ENCODE assay signal across 24 cellular contexts in the genomic region with DNA sequence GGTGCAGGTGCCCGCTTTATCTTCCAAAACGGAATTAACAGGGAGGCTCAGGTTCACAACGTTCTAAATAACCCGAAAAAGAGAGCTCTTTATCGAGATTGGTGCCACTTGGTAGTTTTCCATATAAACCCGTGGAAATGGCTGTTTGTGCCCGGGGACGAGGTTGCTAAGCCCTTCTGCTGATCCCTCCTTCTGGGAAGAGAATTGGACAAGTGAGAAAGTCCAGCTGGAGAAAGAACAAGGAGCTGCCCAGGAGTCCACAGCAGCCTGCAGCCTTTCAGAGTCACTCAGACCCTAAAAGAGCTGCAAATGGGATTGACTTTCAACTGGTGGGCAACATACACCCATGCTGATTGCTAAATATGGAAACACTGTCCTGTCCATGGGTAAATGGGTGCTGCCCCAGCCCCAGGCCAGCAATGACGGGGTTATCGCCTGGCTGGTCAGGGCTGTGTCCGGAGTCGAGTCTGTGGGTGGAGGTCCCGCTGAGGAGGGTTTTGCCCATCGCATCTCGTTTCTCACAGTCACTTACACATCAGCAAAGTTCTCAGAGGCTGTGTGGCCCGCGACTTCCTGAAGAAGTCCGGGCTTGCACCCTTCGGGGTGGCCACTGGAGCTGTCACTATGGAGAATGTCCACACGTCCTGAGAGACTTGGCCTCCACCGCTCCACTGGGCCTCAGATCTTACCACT. TPM values are rescaled to one million over a fixed set of nuclear protein-coding genes. Genes with fewer than 3 reads are reported as not detected.
DNase-seq lines count a peak whose midpoint lies in the region; ATAC-seq and TF ChIP-seq lines count a peak whose summit lies in the region.
"Had no signal": no experiment of that assay in that cellular context is flagged by ENCODE, and none has a peak within 500 bp of the region (broad histone marks: within the 10 kb centered on the region; RNA-seq: fewer than 3 reads in every experiment).

No MANE protein-coding gene starts in this region.

- H2BK20ac ChIP-seq in IMR-90 (ENCODE audit: low read depth, low read length): peak overlapping the region; percentile 62

- H3K9me1 ChIP-seq in IMR-90 (ENCODE audit: insufficient read depth, low read length): peaks cover 9% of the 10 kb centered on the region

- 0 out of 2 replicates have a peak overlapping the region, but pooled peaks have one; percentile 18 for H3K23ac ChIP-seq in IMR-90 (ENCODE audit: low read depth, low read length)

- H3K79me1 ChIP-seq in IMR-90 (ENCODE audit: low read depth in 1 of 2, low read length in 2 of 2): peaks cover 3 to 7% of the 10 kb centered on the region in 2 experiments; a peak in 1 of 4 replicates

- peak overlapping the region; percentile 18; the same call in 1 of the 2 replicates for H3K18ac ChIP-seq in IMR-90 (ENCODE audit: low read depth, low read length)

- no peak overlapping the region for H3K4me3 ChIP-seq in IMR-90 (ENCODE audit: insufficient read depth, low read depth, low read length)
- no peak overlapping the region for H3K4me3 ChIP-seq in gastroesophageal sphincter
- no peak overlapping the region for H3K4me3 ChIP-seq in mucosa of stomach (ENCODE audit: low read length)
- no peak overlapping the region for H3K4me3 ChIP-seq in transverse colon
- no peak overlapping the region for H3K4me3 ChIP-seq in adrenal gland
- H3K4me3 ChIP-seq: heart right ventricle, mucosa of descending colon had no signal

- in situ Hi-C loops in IMR-90 (cut with MboI; ENCODE audit: low sequenced_read_pairs) (no loop called here), transverse colon (cut with MboI; ENCODE audit: low pct_ligation_motif_present in 1 of 4, low pct_unique_long_range_greater_than_20kb in 1 of 4, low sequenced_read_pairs in 3 of 4) (loop anchor here in 2 of 4 donors (25.0 kb wide), 1 partner anchor 320 kb away; the partner anchor contains the start of gene PRXL2C (in 2 of the 2))

- no peaks in the 10 kb centered on the region for H4K20me1 ChIP-seq in IMR-90 (ENCODE audit: insufficient read depth, low read length)

- no peak overlapping the region for H3K9ac ChIP-seq in IMR-90 (ENCODE audit: low read depth, low read length)
- H3K9ac ChIP-seq in mucosa of stomach (ENCODE audit: low read length): peak overlapping the region; percentile 24

- dilution Hi-C loops in IMR-90 (cut with HindIII; ENCODE audit: low sequenced_read_pairs, unreplicated experiment): no loop called here

- POLR2A ChIA-PET in IMR-90 (lab: Charles Lee; ENCODE audit: unreplicated experiment): no interaction called here

- H3K36me3 ChIP-seq in IMR-90 (ENCODE audit: control insufficient read depth, insufficient read depth, low read length): 0 out of 2 replicates have a peak, but pooled peaks cover 2% of the 10 kb centered on the region
- peaks cover 0 to 29% of the 10 kb centered on the region in 2 donors for H3K36me3 ChIP-seq in gastroesophageal sphincter
- H3K36me3 ChIP-seq in mucosa of stomach (ENCODE audit: control insufficient read depth, insufficient read depth, low read length): peaks cover 10% of the 10 kb centered on the region
- no peaks in the 10 kb centered on the region for H3K36me3 ChIP-seq in transverse colon
- H3K36me3 ChIP-seq in adrenal gland (replicated peaks in 1 of 2): no peaks in the 10 kb centered on the region

- H3K9me3 ChIP-seq in IMR-90 (ENCODE audit: control insufficient read depth, insufficient read depth, low read length) (no peaks in the 10 kb centered on the region), gastroesophageal sphincter (no peaks in the 10 kb centered on the region), mucosa of stomach (ENCODE audit: control insufficient read depth, low read length) (no peaks in the 10 kb centered on the region), transverse colon (no peaks in the 10 kb centered on the region), adrenal gland (replicated peaks in 1 of 3) (no peaks in the 10 kb centered on the region)
- H3K9me3 ChIP-seq: heart right ventricle, mucosa of descending colon, neutrophil had no signal

- TF ChIP-seq EP300 in gastroesophageal sphincter (IDR thresholded peaks at IDR 0.05) (no peak), transverse colon (IDR thresholded peaks at IDR 0.05; ENCODE audit: low read depth) (no peak)

- H2BK5ac ChIP-seq in IMR-90 (ENCODE audit: low read depth, low read length, poor library complexity, severe bottlenecking): no peak overlapping the region

- no peak for TF ChIP-seq POLR2A in IMR-90 (IDR thresholded peaks at IDR 0.05; ENCODE audit: low read depth, low read length)
- TF ChIP-seq POLR2A in gastroesophageal sphincter (IDR thresholded peaks at IDR 0.05): no peak
- no peak for TF ChIP-seq POLR2A in transverse colon (IDR thresholded peaks at IDR 0.05)
- no peak for TF ChIP-seq POLR2A in adrenal gland (IDR thresholded peaks at IDR 0.05)

- no peak overlapping the region for H3K56ac ChIP-seq in IMR-90 (ENCODE audit: extremely low read depth, insufficient read depth, low read length)

- H4K5ac ChIP-seq in IMR-90 (ENCODE audit: low read depth, low read length): no peak overlapping the region; the same call in 1 of the 2 replicates

- H4K8ac ChIP-seq in IMR-90 (ENCODE audit: low read depth in 2 of 2, low read length in 2 of 2): peak overlapping the region in 1 of 2 experiments; percentile 32; a peak in 1 of 4 replicates

- no peak overlapping the region for H3K27ac ChIP-seq in IMR-90 (ENCODE audit: insufficient read depth, low read length)
- H3K27ac ChIP-seq in gastroesophageal sphincter: peak overlapping the region in 3 of 4 donors; percentile 20 to 65 (median 56)
- H3K27ac ChIP-seq in transverse colon: peak overlapping the region; percentile 1 to 56 (median 13)
- peak overlapping the region in 1 of 5 donors; percentile 8 for H3K27ac ChIP-seq in adrenal gland
- H3K27ac ChIP-seq: neutrophil had no signal

- H2AK5ac ChIP-seq in IMR-90 (ENCODE audit: low read depth, low read length): peak overlapping the region; percentile 87; the same call in 1 of the 2 replicates

- H3K4ac ChIP-seq in IMR-90 (ENCODE audit: low read depth, low read length): peak overlapping the region; percentile 31; the same call in 1 of the 2 replicates

- peak overlapping the region; percentile 61 for H2AK9ac ChIP-seq in IMR-90 (replicated peaks; ENCODE audit: low read depth, low read length, poor library complexity)

- intact Hi-C loops in IMR-90 (cut with micrococcal nuclease) (loop anchor here (5.0 kb wide), 2 partner anchors 75 to 225 kb away; partner anchors contain the start of gene ZNF367), transverse colon (cut with DNase I; ENCODE audit: low total_unique reads) (loop anchor here (10.0 kb wide), 1 partner anchor 102 kb away; no protein-coding TSS in a partner anchor), adrenal gland (cut with DNase I) (no loop called here)

- WGBS in IMR-90 (ENCODE audit: extremely low coverage in 2 of 2, insufficient read length in 1 of 2), 2 experiments: 52% methylated on average over 10 of the region's 21 CpGs; no CpG with 5 or more reads in 1 of the 2 experiments
- 44 to 83% methylated on average over 6 to 11 of the region's 21 CpGs for WGBS in gastroesophageal sphincter (ENCODE audit: low coverage in 1 of 2), 2 donors
- 83 to 84% methylated on average over 8 to 21 of the region's 21 CpGs for WGBS in transverse colon (ENCODE audit: low coverage in 1 of 2), 2 donors
- WGBS in adrenal gland, 4 donors: 88 to 93% (median 89%) methylated on average over 18 to 21 of the region's 21 CpGs

- no TSS peak for BruUV-seq in IMR-90 (replicated peaks; lab: Mats Ljungman, UMichigan)

- peak overlapping the region; percentile 2 for H2AFZ ChIP-seq in IMR-90 (replicated peaks; ENCODE audit: low read length, poor library complexity)

- no peak for TF ChIP-seq CTCF in IMR-90 (conservative IDR thresholded peaks at IDR 0.05; ENCODE audit: low read depth, low read length)
- no peak for TF ChIP-seq CTCF in gastroesophageal sphincter (IDR thresholded peaks at IDR 0.05)
- no peak for TF ChIP-seq CTCF in transverse colon (IDR thresholded peaks at IDR 0.05)
- TF ChIP-seq CTCF in adrenal gland (IDR thresholded peaks at IDR 0.05): no peak

- H3K4me1 ChIP-seq in IMR-90 (ENCODE audit: control insufficient read depth, insufficient read depth, low read length) (peaks cover 8% of the 10 kb centered on the region), gastroesophageal sphincter (peaks cover 2 to 37% (median 4%) of the 10 kb centered on the region in 3 donors), mucosa of stomach (ENCODE audit: control insufficient read depth, insufficient read depth, low read length) (peaks cover 29% of the 10 kb centered on the region), transverse colon (peaks cover 0 to 29% (median 17%) of the 10 kb centered on the region in 4 donors), adrenal gland (replicated peaks in 1 of 2) (peaks cover 6 to 34% of the 10 kb centered on the region in 2 donors)

- CTCF ChIA-PET in IMR-90 (lab: Yijun Ruan, JAX): no interaction called here

- H3K14ac ChIP-seq in IMR-90 (replicated peaks; ENCODE audit: low read depth, low read length): peak overlapping the region; percentile 67

- ATAC-seq in IMR-90 (ENCODE audit: low read depth) (no peak), gastroesophageal sphincter (no peak)
- ATAC-seq: left colon; mucosa of descending colon; SK-N-SH treated with all-trans-retinoic acid at 6 μM for 48 hours; stimulated activated naive CD8-positive, alpha-beta T cell treated with anti-CD3 and anti-CD28 coated beads, Interleukin-15, Interleukin-2, amounts not matched to agents 100 U/mL and 50 U/mL, for 24 hours had no signal

- TF ChIP-seq RAD21 in IMR-90 (IDR thresholded peaks at IDR 0.05; ENCODE audit: low read length): no peak

- H3K4me2 ChIP-seq in IMR-90 (ENCODE audit: low read depth, low read length): no peak overlapping the region

- peak overlapping the region; percentile 23; the same call in 1 of the 2 replicates for H2BK120ac ChIP-seq in IMR-90 (ENCODE audit: low read depth, low read length)

- no peaks in the 10 kb centered on the region for H3K27me3 ChIP-seq in IMR-90 (ENCODE audit: control insufficient read depth, insufficient read depth, low read length)
- no peaks in the 10 kb centered on the region for H3K27me3 ChIP-seq in gastroesophageal sphincter
- H3K27me3 ChIP-seq in mucosa of stomach (ENCODE audit: control insufficient read depth, insufficient read depth, low read length): no peaks in the 10 kb centered on the region
- H3K27me3 ChIP-seq in transverse colon: no peaks in the 10 kb centered on the region
- no peaks in the 10 kb centered on the region for H3K27me3 ChIP-seq in adrenal gland
- H3K27me3 ChIP-seq: heart right ventricle, neutrophil had no signal

- peak overlapping the region; percentile 18; the same call in 1 of the 2 replicates for H4K91ac ChIP-seq in IMR-90 (ENCODE audit: insufficient read depth, low read depth, low read length)

- DNase-seq in IMR-90 (no peak), transverse colon (no peak), EL (no peak), adrenal gland (no peak), LoVo (ENCODE audit: low spot score) (no peak)
- DNase-seq: activated CD4-positive, alpha-beta T cell treated with anti-CD3 and anti-CD28 coated beads, Interleukin-2, amount 50 U/mL, for 48 hours; activated gamma-delta T cell; activated T-cell treated with anti-CD3 and anti-CD28 coated beads for 4 hours; CD4-positive, alpha-beta memory T cell; DMS153; HCEC 1CT; heart right ventricle; left colon; MV-4-11; NCI-H1694 treated with DMSO at 0.1 percent for 48 hours; NCI-H69; stimulated activated CD4-positive, alpha-beta T cell treated with anti-CD3 and anti-CD28 coated beads, Interleukin-4, amount 100 ng/mL, for 24 hours; stimulated activated naive CD8-positive, alpha-beta T cell treated with anti-CD3 and anti-CD28 coated beads, Interleukin-15, Interleukin-2, amounts not matched to agents 100 U/mL and 50 U/mL, for 24 hours had no signal

- peak overlapping the region; percentile 67; the same call in 2 of the 3 replicates for H2BK15ac ChIP-seq in IMR-90 (ENCODE audit: low read depth, low read length)

RNA-seq across cellular contexts. Expression of gene HSD17B3, which starts 40.7 kb away (rescaled TPM):
- 0.18 TPM in 1 of 2 replicates, not detected in the other for total RNA-seq in IMR-90 (2012; rRNA removed)
- not detected in 2 replicates for polyA plus RNA-seq in IMR-90 (2012; rRNA removed)
- not detected in 2 replicates for polyA plus RNA-seq in IMR-90 (2012; cell fraction: cytosol; rRNA removed)
- polyA plus RNA-seq in IMR-90 (2012; cell fraction: nucleus; rRNA removed; ENCODE audit: low replicate concordance): 0.44 TPM in 1 of 2 replicates, not detected in the other
- total RNA-seq in gastroesophageal sphincter: under 1 TPM in 3 of 4 donors, not detected in 1; 0.40 to 0.81 (median 0.78) TPM
- 1 to 10 TPM in 1 of 4 donors, not detected in 3; 6.0 TPM for total RNA-seq in transverse colon
- total RNA-seq in adrenal gland: under 1 TPM in 2 of 8 donors, not detected in 6; 0.57 to 0.63 TPM
- 10 to 100 TPM in 1 of 3 donors, 1 to 10 TPM in 1, not detected in 1; 8.8 to 14.6 TPM for polyA plus RNA-seq in adrenal gland
- total RNA-seq: T-helper 2 cell treated with Interferon-gamma antibody and Interleukin-4, amounts not matched to agents 100 ng/mL and 5 ng/mL, for 36 hours had no signal
- polyA plus RNA-seq: CD4-positive, alpha-beta memory T cell had no signal

RNA-seq across cellular contexts. Expression of gene SLC35D2, which starts 40.8 kb away (rescaled TPM):
- total RNA-seq in IMR-90 (2012; rRNA removed) (9.7 and 11.4 TPM in 2 replicates), gastroesophageal sphincter (10 to 100 TPM; 16.6 to 39.3 (median 26.1) TPM), transverse colon (10 to 100 TPM; 35.4 to 91.3 (median 72.7) TPM), adrenal gland (10 to 100 TPM in 6 of 8 donors, 1 to 10 TPM in 2; 6.9 to 20.8 (median 16.5) TPM)
- polyA plus RNA-seq in IMR-90 (2012; rRNA removed) (10.0 and 11.8 TPM in 2 replicates), adrenal gland (10 to 100 TPM; 10.4 to 12.3 (median 11.9) TPM)
- polyA plus RNA-seq in IMR-90 (2012; cell fraction: cytosol; rRNA removed): 4.5 and 4.6 TPM in 2 replicates
- polyA plus RNA-seq in IMR-90 (2012; cell fraction: nucleus; rRNA removed; ENCODE audit: low replicate concordance): 2.9 and 11.8 TPM in 2 replicates

Comparison
In these comparisons a context has a peak if more than half of its experiments do, and no peak if none do; other contexts are left out.
1. intact Hi-C loops: an anchor here in IMR-90 (5.0 kb wide) and transverse colon (10.0 kb wide); none called in adrenal gland.